In genomic region chr22:27504360-27504759, GRCh38 we compare ENCODE assay signal across 22 cellular contexts.
"Had no signal": no experiment of that assay in that cellular context is flagged by ENCODE, and none has a peak within 500 bp of the region (broad histone marks: within the 10 kb centered on the region; RNA-seq: fewer than 3 reads in every experiment).

No MANE protein-coding gene starts in this region.

- H3K36me3 Mint-ChIP-seq: activated CD4-positive, alpha-beta memory T cell treated with anti-CD3 and anti-CD28 coated beads for 36 hours had no signal

- H3K4me3 Mint-ChIP-seq: activated B cell treated with CpG ODN at 0.5 μM for 24 hours; activated CD4-positive, alpha-beta memory T cell treated with anti-CD3 and anti-CD28 coated beads for 36 hours; activated naive CD4-positive, alpha-beta T cell treated with anti-CD3 and anti-CD28 coated beads for 36 hours; naive B cell; neural crest cell; stimulated activated naive CD8-positive, alpha-beta T cell treated with anti-CD3 and anti-CD28 coated beads, Interleukin-15, Interleukin-2, amounts not matched to agents 100 ng/mL and 50 ng/mL, for 24 hours; T-helper 1 cell treated with Interleukin-12 subunit alpha and Interleukin-12 subunit beta and Interleukin-4 antibody, amounts not matched to agents 30 μg/mL and 1 μg/mL, for 36 hours had no signal

- H3K36me3 ChIP-seq: cardiac muscle cell, heart left ventricle, prostate gland, right atrium auricular region, thyroid gland had no signal

- H3K27me3 ChIP-seq: cardiac muscle cell, heart left ventricle, right atrium auricular region, thyroid gland had no signal

- ATAC-seq: heart left ventricle, mucosa of descending colon had no signal

- H3K27ac Mint-ChIP-seq: activated B cell treated with CpG ODN at 0.5 μM for 24 hours; activated CD4-positive, alpha-beta memory T cell treated with anti-CD3 and anti-CD28 coated beads for 36 hours; activated naive CD4-positive, alpha-beta T cell treated with anti-CD3 and anti-CD28 coated beads for 36 hours; stimulated activated naive CD8-positive, alpha-beta T cell treated with anti-CD3 and anti-CD28 coated beads, Interleukin-15, Interleukin-2, amounts not matched to agents 100 ng/mL and 50 ng/mL, for 24 hours; T-helper 1 cell treated with Interleukin-12 subunit alpha and Interleukin-12 subunit beta and Interleukin-4 antibody, amounts not matched to agents 30 μg/mL and 1 μg/mL, for 36 hours had no signal

- H3K4me3 ChIP-seq: cardiac muscle cell, heart left ventricle, mucosa of descending colon, prostate gland, right atrium auricular region, thyroid gland had no signal

- H3K4me1 Mint-ChIP-seq: activated B cell treated with CpG ODN at 0.5 μM for 24 hours, naive B cell had no signal

- H3K27ac ChIP-seq: cardiac muscle cell, epithelial cell of prostate, heart left ventricle, prostate gland, right atrium auricular region, thyroid gland had no signal

- DNase-seq: activated B cell treated with CpG ODN at 0.5 μM for 24 hours; activated CD4-positive, alpha-beta memory T cell treated with anti-CD3 and anti-CD28 coated beads for 36 hours; activated CD4-positive, alpha-beta T cell treated with anti-CD3 and anti-CD28 coated beads for 4 hours; activated naive CD4-positive, alpha-beta T cell treated with anti-CD3 and anti-CD28 coated beads for 36 hours; activated T-cell treated with anti-CD3 and anti-CD28 coated beads, Interleukin-2, amount 50 U/mL, for 48 hours; amygdala; cortex of kidney; mesenchymal stem cell; mucosa of descending colon; naive B cell; stimulated activated CD4-positive, alpha-beta T cell treated with anti-CD3 and anti-CD28 coated beads, Interleukin-1b, Interleukin-23, amount 100 ng/mL, for 48 hours; T1000 had no signal

- H3K4me1 ChIP-seq: prostate gland, thyroid gland had no signal

- H3K9me3 Mint-ChIP-seq: activated naive CD4-positive, alpha-beta T cell treated with anti-CD3 and anti-CD28 coated beads for 36 hours; stimulated activated naive CD8-positive, alpha-beta T cell treated with anti-CD3 and anti-CD28 coated beads, Interleukin-15, Interleukin-2, amounts not matched to agents 100 ng/mL and 50 ng/mL, for 24 hours; T-helper 1 cell treated with Interleukin-12 subunit alpha and Interleukin-12 subunit beta and Interleukin-4 antibody, amounts not matched to agents 30 μg/mL and 1 μg/mL, for 36 hours had no signal

- FAIRE-seq: islet of Langerhans had no signal

- H3K9me3 ChIP-seq: mucosa of descending colon, prostate gland, thyroid gland had no signal

- H3K27me3 Mint-ChIP-seq: activated B cell treated with CpG ODN at 0.5 μM for 24 hours; stimulated activated naive CD8-positive, alpha-beta T cell treated with anti-CD3 and anti-CD28 coated beads, Interleukin-15, Interleukin-2, amounts not matched to agents 100 ng/mL and 50 ng/mL, for 24 hours had no signal
